Comparison of ENCODE assay signal across 29 cellular contexts in genomic region chr4:18113710-18114331, GRCh38.
DNase-seq lines count a peak whose midpoint lies in the region; ATAC-seq, FAIRE-seq and TF ChIP-seq lines count a peak whose summit lies in the region.
"Had no signal": no experiment of that assay in that cellular context is flagged by ENCODE, and none has a peak within 500 bp of the region (broad histone marks: within the 10 kb centered on the region; RNA-seq: fewer than 3 reads in every experiment).

No MANE protein-coding gene starts in this region.

- H3K36me3 ChIP-seq in body of pancreas (replicated peaks in 1 of 2; ENCODE audit: insufficient read depth in 1 of 2, low read depth in 2 of 2) = no peaks in the 10 kb centered on the region
- no peaks in the 10 kb centered on the region for H3K36me3 ChIP-seq in pancreas
- no peaks in the 10 kb centered on the region for H3K36me3 ChIP-seq in GM23248 (ENCODE audit: low read depth)
- H3K36me3 ChIP-seq: BLaER1, SJCRH30 had no signal

- no peaks in the 10 kb centered on the region for H3K4me1 ChIP-seq in body of pancreas
- H3K4me1 ChIP-seq in pancreas = peaks cover 0 to 3% (median 0%) of the 10 kb centered on the region in 3 donors
- no peaks in the 10 kb centered on the region for H3K4me1 ChIP-seq in GM23248 (ENCODE audit: insufficient read depth)
- H3K4me1 ChIP-seq: BLaER1, SJCRH30 had no signal

- peak; percentile 25 for DNase-seq in Calu3
- peak in 1 of 4 donors; percentile 48 for DNase-seq in body of pancreas
- no peak for DNase-seq in pancreas
- DNase-seq in GM23248 = no peak
- no peak for DNase-seq in hepatic stellate cell (ENCODE audit: low spot score)
- no peak for DNase-seq in SKM-1 treated with dmso at 0.1 percent for 144 hours (lab: John Stamatoyannopoulos, UW; ENCODE audit: unreplicated experiment)
- DNase-seq: CD4-positive, CD25-positive, alpha-beta regulatory T cell; DMS79; EL; GDM1; H7; NCI-H1048; NCI-H1417; NCI-H1694 treated with DMSO at 0.1 percent for 48 hours; NCI-H2081; NCI-H2171 treated with DMSO at 0.1 percent for 48 hours; NCI-H446; NCI-H524 treated with DMSO at 0.1 percent for 48 hours; NCI-H774; PC-9; SJCRH30 had no signal

- TF ChIP-seq CTCF in Calu3 (IDR thresholded peaks at IDR 0.05; ENCODE audit: unreplicated experiment) = no peak
- TF ChIP-seq CTCF in body of pancreas (IDR thresholded peaks at IDR 0.05) = no peak
- TF ChIP-seq CTCF in pancreas (IDR thresholded peaks at IDR 0.05) = no peak

- H3K27me3 Mint-ChIP-seq in Calu3 (ENCODE audit: unreplicated experiment) = no peaks in the 10 kb centered on the region
- H3K27me3 Mint-ChIP-seq: CD4-positive, CD25-positive, alpha-beta regulatory T cell had no signal

- no TSS peak for BruUV-seq in Calu3 (replicated peaks; lab: Mats Ljungman, UMichigan)

- WGBS in body of pancreas, 2 donors = 52 to 53% methylated on average over 2 of the region's 2 CpGs
- 53 to 60% methylated on average over 2 of the region's 2 CpGs for WGBS in pancreas, 2 donors
- WGBS in GM23248 (ENCODE audit: low coverage in 1 of 2, low lambda C conversion rate in 2 of 2, missing lambda C conversion rate in 2 of 2), 2 experiments = 21 to 28% methylated on average over 2 of the region's 2 CpGs

- CTCF ChIA-PET in Calu3 (lab: Charles Lee) = no interaction called here

- ATAC-seq in GM19025 (IDR thresholded peaks at IDR 0.05; ENCODE audit: low read depth, unreplicated experiment) = peak; percentile 55
- peak; percentile 83 for ATAC-seq in body of pancreas
- peak in 3 of 4 donors; percentile 46 to 75 (median 53) for ATAC-seq in pancreas
- ATAC-seq in HG03469 (IDR thresholded peaks at IDR 0.05; ENCODE audit: unreplicated experiment) = no peak
- ATAC-seq: Right ventricle myocardium inferior, SK-N-SH treated with all-trans-retinoic acid at 6 μM for 48 hours had no signal

- peak overlapping the region in 1 of 4 donors; percentile 28 for H3K27ac ChIP-seq in body of pancreas
- H3K27ac ChIP-seq in pancreas = no peak overlapping the region
- no peak overlapping the region for H3K27ac ChIP-seq in GM23248
- H3K27ac ChIP-seq: BLaER1, PC-9, SJCRH30 had no signal

- no peak overlapping the region for H3K4me3 ChIP-seq in body of pancreas
- no peak overlapping the region for H3K4me3 ChIP-seq in pancreas
- H3K4me3 ChIP-seq in GM23248 = no peak overlapping the region
- H3K4me3 ChIP-seq: BLaER1, PC-9, SJCRH30 had no signal

- in situ Hi-C loops in GM23248 (cut with MboI) = no loop called here

- no peaks in the 10 kb centered on the region for H3K36me3 Mint-ChIP-seq in Calu3 (ENCODE audit: insufficient read depth, unreplicated experiment)
- H3K36me3 Mint-ChIP-seq: CD4-positive, CD25-positive, alpha-beta regulatory T cell; IgD-negative memory B cell had no signal

- H3K27me3 ChIP-seq in body of pancreas (no peaks in the 10 kb centered on the region), pancreas (peaks cover 0 to 2% (median 0%) of the 10 kb centered on the region in 4 donors), GM23248 (replicated peaks; ENCODE audit: insufficient read depth) (no peaks in the 10 kb centered on the region; the same call in 1 of the 2 replicates)
- H3K27me3 ChIP-seq: BLaER1 had no signal

- H3K9me3 ChIP-seq in body of pancreas (no peaks in the 10 kb centered on the region), pancreas (no peaks in the 10 kb centered on the region), GM23248 (ENCODE audit: low read depth) (no peaks in the 10 kb centered on the region)
- H3K9me3 ChIP-seq: BLaER1, SJCRH30 had no signal

- no peak for FAIRE-seq in pancreas (lab: Jason Lieb, UNC)
- FAIRE-seq: D721Med, GM12891 had no signal

- H3F3A ChIP-seq in GM23248 (ENCODE audit: insufficient read depth) = no peaks in the 10 kb centered on the region

- H3K79me2 ChIP-seq in GM23248 (ENCODE audit: insufficient read depth) = no peaks in the 10 kb centered on the region

- intact Hi-C loops in Calu3 (cut with micrococcal nuclease; ENCODE audit: unreplicated experiment) = loop anchor here (5.0 kb wide), 1 partner anchor 92 kb away; the partner anchor contains the start of gene LCORL
- intact Hi-C loops in body of pancreas (cut with DNase I) = no loop called here
- intact Hi-C loops in pancreas (cut with DNase I) = no loop called here

- H3K4me1 Mint-ChIP-seq in Calu3 (ENCODE audit: low read depth, unreplicated experiment) = peaks cover 14% of the 10 kb centered on the region
- H3K4me1 Mint-ChIP-seq: CD4-positive, CD25-positive, alpha-beta regulatory T cell; IgD-negative memory B cell had no signal

- H4K20me1 ChIP-seq in GM23248 (ENCODE audit: insufficient read depth) = no peaks in the 10 kb centered on the region
- H4K20me1 ChIP-seq: BLaER1 had no signal

- H3K9me3 Mint-ChIP-seq in Calu3 (ENCODE audit: low read depth, unreplicated experiment) = no peaks in the 10 kb centered on the region
- H3K9me3 Mint-ChIP-seq: IgD-negative memory B cell had no signal

- no peak overlapping the region for H3K4me3 Mint-ChIP-seq in Calu3 (ENCODE audit: low read depth, unreplicated experiment)
- H3K4me3 Mint-ChIP-seq: CD4-positive, CD25-positive, alpha-beta regulatory T cell; IgD-negative memory B cell had no signal

- H3K9ac ChIP-seq in GM23248 = no peak overlapping the region
- H3K9ac ChIP-seq: BLaER1 had no signal

- TF ChIP-seq POLR2A in body of pancreas (IDR thresholded peaks at IDR 0.05) = no peak

- H3K27ac Mint-ChIP-seq in Calu3 (ENCODE audit: unreplicated experiment) = peak overlapping the region; percentile 8
- H3K27ac Mint-ChIP-seq: CD4-positive, CD25-positive, alpha-beta regulatory T cell; IgD-negative memory B cell had no signal

- H3K4me2 ChIP-seq in GM23248 (ENCODE audit: unreplicated experiment) = no peak overlapping the region
- H3K4me2 ChIP-seq: BLaER1, PC-9 had no signal

- H2AFZ ChIP-seq in GM23248 = no peak overlapping the region
- H2AFZ ChIP-seq: PC-9 had no signal

- no peaks in the 10 kb centered on the region for H3K9me2 ChIP-seq in GM23248 (ENCODE audit: insufficient read depth)
